In the genomic region with DNA sequence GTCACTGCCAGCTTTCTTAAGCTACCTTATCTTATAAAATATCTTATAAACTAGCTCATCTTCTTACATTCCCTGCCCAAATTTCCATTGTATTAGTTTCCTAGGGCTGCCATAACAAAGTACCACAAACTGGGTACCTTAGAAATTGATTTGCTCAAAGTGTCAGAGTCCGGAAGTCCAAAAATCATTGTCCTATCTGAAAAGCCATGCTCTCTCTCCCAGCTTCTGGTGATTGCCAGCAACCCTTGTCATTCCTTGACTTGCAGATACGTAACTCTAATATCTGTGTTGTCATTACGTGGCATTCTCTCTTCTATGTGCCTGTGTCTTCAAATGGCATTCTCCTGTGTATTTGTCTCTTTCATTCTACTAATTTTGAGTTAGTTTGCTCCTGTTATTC, we compare ENCODE assay signal across 38 cellular contexts.
"Had no signal": no experiment of that assay in that cellular context is flagged by ENCODE, and none has a peak within 500 bp of the region (broad histone marks: within the 10 kb centered on the region; RNA-seq: fewer than 3 reads in every experiment).

No MANE protein-coding gene starts in this region.

- H3K4me1 ChIP-seq: body of pancreas, breast epithelium had no signal

- H3K27me3 Mint-ChIP-seq: activated CD4-positive, alpha-beta T cell treated with anti-CD3 and anti-CD28 coated beads for 36 hours; activated naive CD8-positive, alpha-beta T cell treated with anti-CD3 and anti-CD28 coated beads for 36 hours; activated T-helper 17 cell treated with anti-CD3 and anti-CD28 coated beads, Interleukin-2, amount 50 U/mL, for 72 hours had no signal

- H3K27me3 ChIP-seq: adrenal gland, body of pancreas, brain microvascular endothelial cell, breast epithelium had no signal

- H3K9me3 Mint-ChIP-seq: activated CD4-positive, alpha-beta memory T cell treated with anti-CD3 and anti-CD28 coated beads, Interleukin-2, amount 10 ng/mL, durations not matched to agents 7 days and 5 days; activated T-helper 1 cell treated with anti-CD3 and anti-CD28 coated beads, Interleukin-12 subunit alpha, Interleukin-12 subunit beta, Interleukin-2, Interleukin-4 antibody, amounts not matched to agents 30 ng/mL and 10 ng/mL and 1 ng/mL, durations not matched to agents 14 hours and 24 hours and 36 hours had no signal

- H3K27ac ChIP-seq: adrenal gland, body of pancreas, brain microvascular endothelial cell, breast epithelium, VCaP had no signal

- H3K4me3 ChIP-seq: adrenal gland, body of pancreas, breast epithelium had no signal

- H3K4me3 Mint-ChIP-seq: activated CD4-positive, alpha-beta memory T cell treated with anti-CD3 and anti-CD28 coated beads, Interleukin-2, amount 10 ng/mL, durations not matched to agents 7 days and 5 days; activated CD4-positive, alpha-beta T cell treated with anti-CD3 and anti-CD28 coated beads for 36 hours; activated CD4-positive, alpha-beta T cell treated with anti-CD3 and anti-CD28 coated beads, Interleukin-2, amount 10 ng/mL, durations not matched to agents 7 days and 5 days; activated CD8-positive, alpha-beta T cell treated with anti-CD3 and anti-CD28 coated beads, Interleukin-2, amount 10 ng/mL, durations not matched to agents 7 days and 5 days; activated naive CD4-positive, alpha-beta T cell treated with anti-CD3 and anti-CD28 coated beads for 36 hours; activated naive CD8-positive, alpha-beta T cell treated with anti-CD3 and anti-CD28 coated beads for 36 hours; activated T-cell treated with anti-CD3 and anti-CD28 coated beads, Interleukin-2, amount 50 U/mL, for 4 hours; activated T-cell treated with anti-CD3 and anti-CD28 coated beads, Interleukin-2, amount 50 U/mL, for 72 hours; activated T-helper 1 cell treated with anti-CD3 and anti-CD28 coated beads, Interleukin-12 subunit alpha, Interleukin-12 subunit beta, Interleukin-2, Interleukin-4 antibody, amounts not matched to agents 30 ng/mL and 10 ng/mL and 1 ng/mL, durations not matched to agents 14 hours and 24 hours and 36 hours; activated T-helper 17 cell treated with anti-CD3 and anti-CD28 coated beads, Interleukin-2, amount 50 U/mL, for 72 hours; T-helper 1 cell treated with Interleukin-12 subunit alpha and Interleukin-12 subunit beta and Interleukin-4 antibody, amounts not matched to agents 30 μg/mL and 1 μg/mL, for 36 hours; T-helper 2 cell treated with Interferon-gamma antibody and Interleukin-4, amounts not matched to agents 5 μg/mL and 100 μg/mL, for 36 hours had no signal

- FAIRE-seq: astrocyte, TTC549 had no signal

- H3K36me3 ChIP-seq: adrenal gland, brain microvascular endothelial cell, breast epithelium had no signal

- DNase-seq: activated CD4-positive, alpha-beta memory T cell treated with anti-CD3 and anti-CD28 coated beads, Interleukin-2, amount 10 ng/mL, durations not matched to agents 7 days and 5 days; activated CD4-positive, alpha-beta T cell treated with anti-CD3 and anti-CD28 coated beads for 1 hour; activated CD4-positive, alpha-beta T cell treated with anti-CD3 and anti-CD28 coated beads for 36 hours; activated CD4-positive, alpha-beta T cell treated with anti-CD3 and anti-CD28 coated beads for 48 hours; activated CD4-positive, alpha-beta T cell treated with anti-CD3 and anti-CD28 coated beads, Interleukin-2, amount 10 ng/mL, durations not matched to agents 7 days and 5 days; activated CD4-positive, alpha-beta T cell treated with anti-CD3 and anti-CD28 coated beads, Interleukin-2, amount 50 U/mL, for 48 hours; activated CD4-positive, CD25-positive, alpha-beta regulatory T cell; activated CD8-positive, alpha-beta memory T cell treated with anti-CD3 and anti-CD28 coated beads, Interleukin-2, amount 50 U/mL, for 4 hours; activated CD8-positive, alpha-beta T cell treated with anti-CD3 and anti-CD28 coated beads, Interleukin-2, amount 10 ng/mL, durations not matched to agents 7 days and 5 days; activated effector memory CD4-positive, alpha-beta T cell treated with anti-CD3 and anti-CD28 coated beads, Interleukin-2, amount 50 U/mL, for 16 hours; activated gamma-delta T cell treated with Interleukin-2 at 50 U/mL for 16 hours; activated naive CD4-positive, alpha-beta T cell; activated naive CD4-positive, alpha-beta T cell treated with anti-CD3 and anti-CD28 coated beads for 36 hours; activated naive CD4-positive, alpha-beta T cell treated with anti-CD3 and anti-CD28 coated beads, Interleukin-2, amount 50 U/mL, for 16 hours; activated naive CD8-positive, alpha-beta T cell treated with anti-CD3 and anti-CD28 coated beads for 36 hours; activated T-cell treated with anti-CD3 and anti-CD28 coated beads for 4 hours; activated T-cell treated with anti-CD3 and anti-CD28 coated beads, Interleukin-2, amount 50 U/mL, for 1 hour; activated T-cell treated with anti-CD3 and anti-CD28 coated beads, Interleukin-2, amount 50 U/mL, for 4 hours; activated T-cell treated with anti-CD3 and anti-CD28 coated beads, Interleukin-2, amount 50 U/mL, for 72 hours; adrenal gland; amniotic stem cell; aorta; body of pancreas; brain microvascular endothelial cell; central memory CD4-positive, alpha-beta T cell; T-helper 1 cell; T-helper 2 cell; T-helper 9 cell had no signal

- ATAC-seq: activated CD4-positive, alpha-beta T cell treated with anti-CD3 and anti-CD28 coated beads for 36 hours; activated CD4-positive, CD25-positive, alpha-beta regulatory T cell treated with anti-CD3 and anti-CD28 coated beads, Interleukin-2, amount 50 U/mL, for 24 hours; activated CD8-positive, alpha-beta T cell treated with anti-CD3 and anti-CD28 coated beads, Interleukin-2, amount 10 ng/mL, durations not matched to agents 7 days and 5 days; activated naive CD4-positive, alpha-beta T cell treated with anti-CD3 and anti-CD28 coated beads, Interleukin-2, amount 50 U/mL, for 72 hours; activated T-cell treated with anti-CD3 and anti-CD28 coated beads, Interleukin-2, amount 50 U/mL, for 4 hours; activated T-cell treated with anti-CD3 and anti-CD28 coated beads, Interleukin-2, amount 50 U/mL, for 72 hours; activated T-helper 17 cell treated with anti-CD3 and anti-CD28 coated beads, Interleukin-2, amount 50 U/mL, for 72 hours; body of pancreas had no signal

- H3K27ac Mint-ChIP-seq: activated CD4-positive, alpha-beta memory T cell treated with anti-CD3 and anti-CD28 coated beads, Interleukin-2, amount 10 ng/mL, durations not matched to agents 7 days and 5 days; activated CD4-positive, alpha-beta T cell treated with anti-CD3 and anti-CD28 coated beads for 36 hours; activated CD4-positive, alpha-beta T cell treated with anti-CD3 and anti-CD28 coated beads, Interleukin-2, amount 10 ng/mL, durations not matched to agents 7 days and 5 days; activated CD8-positive, alpha-beta T cell treated with anti-CD3 and anti-CD28 coated beads, Interleukin-2, amount 10 ng/mL, durations not matched to agents 7 days and 5 days; activated naive CD4-positive, alpha-beta T cell treated with anti-CD3 and anti-CD28 coated beads for 36 hours; activated naive CD4-positive, alpha-beta T cell treated with anti-CD3 and anti-CD28 coated beads, Interleukin-2, amount 50 U/mL, for 72 hours; activated naive CD8-positive, alpha-beta T cell treated with anti-CD3 and anti-CD28 coated beads for 36 hours; activated T-helper 1 cell treated with anti-CD3 and anti-CD28 coated beads, Interleukin-12 subunit alpha, Interleukin-12 subunit beta, Interleukin-2, Interleukin-4 antibody, amounts not matched to agents 30 ng/mL and 10 ng/mL and 1 ng/mL, durations not matched to agents 14 hours and 24 hours and 36 hours; activated T-helper 17 cell treated with anti-CD3 and anti-CD28 coated beads, Interleukin-2, amount 50 U/mL, for 72 hours; T-helper 1 cell treated with Interleukin-12 subunit alpha and Interleukin-12 subunit beta and Interleukin-4 antibody, amounts not matched to agents 30 μg/mL and 1 μg/mL, for 36 hours; T-helper 2 cell treated with Interferon-gamma antibody and Interleukin-4, amounts not matched to agents 5 μg/mL and 100 μg/mL, for 36 hours had no signal

- H3K4me1 Mint-ChIP-seq: activated T-helper 17 cell treated with anti-CD3 and anti-CD28 coated beads, Interleukin-2, amount 50 U/mL, for 72 hours had no signal
